In the genomic region with DNA sequence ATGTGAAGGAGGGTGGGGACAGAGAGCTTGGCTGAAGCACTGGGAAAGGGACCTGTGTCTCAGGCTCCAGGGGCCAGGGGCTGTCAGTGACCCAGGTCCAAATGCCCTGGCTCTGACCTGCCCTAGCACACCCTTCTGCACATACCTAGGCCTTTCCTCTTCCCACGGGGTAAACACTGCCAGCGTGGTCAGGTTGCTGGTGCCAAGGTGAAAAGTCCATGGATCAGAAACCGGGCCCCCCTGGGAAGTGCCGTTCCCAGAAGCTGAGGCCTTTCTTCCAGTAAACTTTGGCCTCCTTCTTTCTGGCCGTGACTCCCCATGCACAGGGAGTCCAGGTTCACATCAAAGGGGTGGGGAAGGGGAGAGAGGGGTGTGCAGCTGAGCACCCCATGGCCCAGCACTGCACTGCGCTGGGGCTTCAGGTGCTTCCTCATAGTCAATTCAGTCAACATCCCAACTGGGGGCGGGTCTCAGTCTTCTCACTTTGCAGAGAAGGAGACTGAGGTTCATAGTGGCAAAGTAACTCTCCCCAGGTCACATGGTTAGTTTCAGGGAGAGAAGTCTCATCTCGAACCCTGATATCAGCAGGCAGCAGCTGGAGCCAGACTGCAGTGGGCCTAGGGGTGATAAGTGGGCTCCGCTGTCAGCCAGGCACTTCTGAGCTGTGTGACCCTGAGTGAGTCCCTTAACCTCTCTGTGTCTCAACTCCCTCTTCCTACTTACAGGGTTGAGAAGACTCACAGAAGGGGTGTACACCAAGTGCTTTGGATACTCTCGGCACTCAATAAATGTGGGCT, we compare ENCODE assay signal across 36 cellular contexts. TPM values are rescaled to one million over a fixed set of nuclear protein-coding genes. Genes with fewer than 3 reads are reported as not detected.
"Had no signal": no experiment of that assay in that cellular context is flagged by ENCODE, and none has a peak within 500 bp of the region (broad histone marks: within the 10 kb centered on the region; RNA-seq: fewer than 3 reads in every experiment).

No MANE protein-coding gene starts in this region.

- H3K4me1 ChIP-seq: breast epithelium had no signal

- ATAC-seq: activated CD8-positive, alpha-beta T cell treated with anti-CD3 and anti-CD28 coated beads, Interleukin-2, amount 10 ng/mL, durations not matched to agents 7 days and 5 days; activated naive CD4-positive, alpha-beta T cell treated with anti-CD3 and anti-CD28 coated beads, Interleukin-2, amount 50 U/mL, for 72 hours; activated T-cell treated with anti-CD3 and anti-CD28 coated beads, Interleukin-2, amount 50 U/mL, for 4 hours; body of pancreas had no signal

- H3K9me3 Mint-ChIP-seq: activated CD4-positive, alpha-beta T cell treated with anti-CD3 and anti-CD28 coated beads, Interleukin-2, amount 10 ng/mL, durations not matched to agents 24 days and 14 days; activated naive CD4-positive, alpha-beta T cell treated with anti-CD3 and anti-CD28 coated beads for 36 hours; activated naive CD4-positive, alpha-beta T cell treated with anti-CD3 and anti-CD28 coated beads, Interleukin-2, amount 50 U/mL, for 72 hours; activated T-cell treated with anti-CD3 and anti-CD28 coated beads, Interleukin-2, amount 50 U/mL, for 4 hours; activated T-helper 1 cell treated with anti-CD3 and anti-CD28 coated beads, Interleukin-12 subunit alpha, Interleukin-12 subunit beta, Interleukin-2, Interleukin-4 antibody, amounts not matched to agents 30 ng/mL and 10 ng/mL and 1 ng/mL, durations not matched to agents 14 hours and 24 hours and 36 hours; T-helper 2 cell treated with Interferon-gamma antibody and Interleukin-4, amounts not matched to agents 5 μg/mL and 100 μg/mL, for 36 hours had no signal

- FAIRE-seq: astrocyte, TTC549 had no signal

- H3K9me3 ChIP-seq: adrenal gland, body of pancreas, breast epithelium, MG63, SJCRH30 had no signal

- H2AFZ ChIP-seq: PC-9 had no signal

- H3K27ac ChIP-seq: adrenal gland, body of pancreas, breast epithelium, PC-9, SJCRH30, SK-N-MC had no signal

- H3K36me3 Mint-ChIP-seq: activated naive CD4-positive, alpha-beta T cell treated with anti-CD3 and anti-CD28 coated beads, Interleukin-2, amount 50 U/mL, for 72 hours had no signal

- H3K4me3 Mint-ChIP-seq: activated CD4-positive, alpha-beta T cell treated with anti-CD3 and anti-CD28 coated beads, Interleukin-2, amount 10 ng/mL, durations not matched to agents 24 days and 14 days; activated CD8-positive, alpha-beta T cell treated with anti-CD3 and anti-CD28 coated beads, Interleukin-2, amount 10 ng/mL, durations not matched to agents 7 days and 5 days; activated naive CD4-positive, alpha-beta T cell treated with anti-CD3 and anti-CD28 coated beads for 36 hours; activated T-cell treated with anti-CD3 and anti-CD28 coated beads, Interleukin-2, amount 50 U/mL, for 4 hours; activated T-helper 1 cell treated with anti-CD3 and anti-CD28 coated beads, Interleukin-12 subunit alpha, Interleukin-12 subunit beta, Interleukin-2, Interleukin-4 antibody, amounts not matched to agents 30 ng/mL and 10 ng/mL and 1 ng/mL, durations not matched to agents 14 hours and 24 hours and 36 hours; T-helper 2 cell treated with Interferon-gamma antibody and Interleukin-4, amounts not matched to agents 5 μg/mL and 100 μg/mL, for 36 hours had no signal

- H3K36me3 ChIP-seq: adrenal gland, breast epithelium, MG63, SJCRH30 had no signal

- H3K4me1 Mint-ChIP-seq: activated CD4-positive, alpha-beta T cell treated with anti-CD3 and anti-CD28 coated beads, Interleukin-2, amount 10 ng/mL, durations not matched to agents 24 days and 14 days had no signal

- H3K4me3 ChIP-seq: adrenal gland, body of pancreas, breast epithelium, MG63, PC-9, SJCRH30, SK-N-MC had no signal

- H3K27ac Mint-ChIP-seq: activated CD4-positive, alpha-beta T cell treated with anti-CD3 and anti-CD28 coated beads, Interleukin-2, amount 10 ng/mL, durations not matched to agents 24 days and 14 days; activated CD8-positive, alpha-beta T cell treated with anti-CD3 and anti-CD28 coated beads, Interleukin-2, amount 10 ng/mL, durations not matched to agents 7 days and 5 days; activated naive CD4-positive, alpha-beta T cell treated with anti-CD3 and anti-CD28 coated beads for 36 hours; activated naive CD4-positive, alpha-beta T cell treated with anti-CD3 and anti-CD28 coated beads, Interleukin-2, amount 50 U/mL, for 72 hours; activated T-helper 1 cell treated with anti-CD3 and anti-CD28 coated beads, Interleukin-12 subunit alpha, Interleukin-12 subunit beta, Interleukin-2, Interleukin-4 antibody, amounts not matched to agents 30 ng/mL and 10 ng/mL and 1 ng/mL, durations not matched to agents 14 hours and 24 hours and 36 hours; T-helper 2 cell treated with Interferon-gamma antibody and Interleukin-4, amounts not matched to agents 5 μg/mL and 100 μg/mL, for 36 hours had no signal

- H3K27me3 ChIP-seq: adrenal gland had no signal

- DNase-seq: activated CD4-positive, alpha-beta T cell treated with anti-CD3 and anti-CD28 coated beads, Interleukin-2, amount 10 ng/mL, durations not matched to agents 24 days and 14 days; activated CD4-positive, alpha-beta T cell treated with anti-CD3 and anti-CD28 coated beads, Interleukin-2, amount 50 U/mL, for 4 hours; activated CD8-positive, alpha-beta memory T cell treated with anti-CD3 and anti-CD28 coated beads, Interleukin-2, amount 50 U/mL, for 4 hours; activated CD8-positive, alpha-beta T cell treated with anti-CD3 and anti-CD28 coated beads, Interleukin-2, amount 10 ng/mL, durations not matched to agents 7 days and 5 days; activated gamma-delta T cell treated with Interleukin-2 at 50 U/mL for 16 hours; activated naive CD4-positive, alpha-beta T cell treated with anti-CD3 and anti-CD28 coated beads for 36 hours; activated T-cell treated with anti-CD3 and anti-CD28 coated beads for 4 hours; activated T-cell treated with anti-CD3 and anti-CD28 coated beads, Interleukin-2, amount 50 U/mL, for 4 hours; adrenal gland; body of pancreas; caudate nucleus; Kasumi-1; KG1; MG63; MV-4-11; NCI-H1092; NCI-H1436 treated with DMSO at 0.1 percent for 48 hours; NCI-H1694 treated with DMSO at 0.1 percent for 48 hours; NCI-H2029; NCI-H2107; NCI-H2171; NCI-H510A; NCI-H526; NCI-H748 treated with DMSO at 0.1 percent for 48 hours; NK-92 treated with Interleukin-12 subunit alpha and Interleukin-12 subunit beta, amount 100 ng/mL, for 24 hours; PC-9; SHP77; SJCRH30 had no signal

- H3K4me2 ChIP-seq: PC-9 had no signal

RNA-seq across cellular contexts. Expression of a gene that starts 17.0 kb away (rescaled TPM):
- total RNA-seq: activated CD4-positive, alpha-beta T cell treated with anti-CD3 and anti-CD28 coated beads, Interleukin-2, amount 10 ng/mL, durations not matched to agents 24 days and 14 days; activated CD8-positive, alpha-beta T cell treated with anti-CD3 and anti-CD28 coated beads, Interleukin-2, amount 10 ng/mL, durations not matched to agents 7 days and 5 days; activated naive CD4-positive, alpha-beta T cell treated with anti-CD3 and anti-CD28 coated beads for 36 hours; activated naive CD4-positive, alpha-beta T cell treated with anti-CD3 and anti-CD28 coated beads, Interleukin-2, amount 50 U/mL, for 72 hours; activated T-helper 1 cell treated with anti-CD3 and anti-CD28 coated beads, Interleukin-12 subunit alpha, Interleukin-12 subunit beta, Interleukin-2, Interleukin-4 antibody, amounts not matched to agents 30 ng/mL and 10 ng/mL and 1 ng/mL, durations not matched to agents 14 hours and 24 hours and 36 hours; astrocyte; PC-9; SJCRH30; T-helper 1 cell treated with Interleukin-12 subunit alpha and Interleukin-12 subunit beta and Interleukin-4 antibody, amounts not matched to agents 30 ng/mL and 1 ng/mL, for 36 hours had no signal

RNA-seq across cellular contexts. Expression of a gene that starts 42.3 kb away (rescaled TPM):
- total RNA-seq: astrocyte, PC-9 had no signal

RNA-seq across cellular contexts. Expression of a gene that starts 52.9 kb away (rescaled TPM):
- total RNA-seq: activated CD4-positive, alpha-beta T cell treated with anti-CD3 and anti-CD28 coated beads, Interleukin-2, amount 10 ng/mL, durations not matched to agents 24 days and 14 days; activated CD8-positive, alpha-beta T cell treated with anti-CD3 and anti-CD28 coated beads, Interleukin-2, amount 10 ng/mL, durations not matched to agents 7 days and 5 days; activated naive CD4-positive, alpha-beta T cell treated with anti-CD3 and anti-CD28 coated beads for 36 hours; activated naive CD4-positive, alpha-beta T cell treated with anti-CD3 and anti-CD28 coated beads, Interleukin-2, amount 50 U/mL, for 72 hours; activated T-helper 1 cell treated with anti-CD3 and anti-CD28 coated beads, Interleukin-12 subunit alpha, Interleukin-12 subunit beta, Interleukin-2, Interleukin-4 antibody, amounts not matched to agents 30 ng/mL and 10 ng/mL and 1 ng/mL, durations not matched to agents 14 hours and 24 hours and 36 hours; astrocyte; body of pancreas; breast epithelium; PC-9; T-helper 1 cell treated with Interleukin-12 subunit alpha and Interleukin-12 subunit beta and Interleukin-4 antibody, amounts not matched to agents 30 ng/mL and 1 ng/mL, for 36 hours had no signal
